In the genomic region with DNA sequence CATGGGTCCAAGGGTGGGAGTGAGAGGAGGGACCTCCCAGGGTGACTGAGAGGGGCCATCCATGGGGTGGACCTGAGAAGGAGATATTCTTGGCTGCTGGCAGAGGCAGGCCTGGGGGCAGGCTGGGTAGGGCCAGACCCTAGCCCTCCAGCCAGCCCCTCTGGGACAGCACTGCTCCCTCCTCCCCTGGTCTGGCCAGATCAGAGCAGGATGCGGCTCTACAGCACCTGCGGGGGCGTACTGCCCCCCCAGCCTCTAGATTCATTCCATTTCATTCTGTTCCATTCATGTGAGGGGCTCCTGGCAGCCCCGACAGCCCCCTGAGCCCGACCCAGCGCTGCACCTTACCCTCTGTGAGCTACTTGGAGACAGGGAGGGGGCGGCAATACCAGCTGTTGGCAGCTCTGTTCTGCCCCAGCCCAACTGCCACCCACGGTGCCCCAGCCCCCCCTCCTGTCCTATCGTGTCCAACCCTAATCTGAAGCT, we compare ENCODE assay signal across 1 cellular context.
TF ChIP-seq lines count a peak whose summit lies in the region.

No MANE protein-coding gene starts in this region.

TF ChIP-seq in SK-N-SH, 30 proteins besides CTCF, POLR2A, EP300 and RAD21 (continued from another document):
- TF ChIP-seq, protein P1, sequence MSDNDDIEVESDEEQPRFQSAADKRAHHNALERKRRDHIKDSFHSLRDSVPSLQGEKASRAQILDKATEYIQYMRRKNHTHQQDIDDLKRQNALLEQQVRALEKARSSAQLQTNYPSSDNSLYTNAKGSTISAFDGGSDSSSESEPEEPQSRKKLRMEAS (IDR thresholded peaks at IDR 0.05; ENCODE audit: low read depth), result no peak
